16 cellular contexts compared by ENCODE assay signal in genomic region chr16:55418586-55418985, GRCh38.
DNase-seq lines count a peak whose midpoint lies in the region; ATAC-seq and TF ChIP-seq lines count a peak whose summit lies in the region.
"Had no signal": no experiment of that assay in that cellular context is flagged by ENCODE, and none has a peak within 500 bp of the region (broad histone marks: within the 10 kb centered on the region; RNA-seq: fewer than 3 reads in every experiment).

No MANE protein-coding gene starts in this region.

- no peak overlapping the region for H2BK20ac ChIP-seq in IMR-90 (ENCODE audit: low read depth, low read length)

- H3K9me1 ChIP-seq in IMR-90 (ENCODE audit: insufficient read depth, low read length): no peaks in the 10 kb centered on the region

- no peak overlapping the region for H2BK15ac ChIP-seq in IMR-90 (ENCODE audit: low read depth, low read length)

- H3K9me3 ChIP-seq in IMR-90 (ENCODE audit: control insufficient read depth, insufficient read depth, low read length): no peaks in the 10 kb centered on the region
- H3K9me3 ChIP-seq: ascending aorta, mucosa of descending colon, pancreas had no signal

- H4K20me1 ChIP-seq in IMR-90 (ENCODE audit: insufficient read depth, low read length): no peaks in the 10 kb centered on the region

- BruUV-seq in IMR-90 (replicated peaks; lab: Mats Ljungman, UMichigan): no TSS peak

- no peak overlapping the region for H4K8ac ChIP-seq in IMR-90 (ENCODE audit: low read depth in 2 of 2, low read length in 2 of 2)

- in situ Hi-C loops in IMR-90 (cut with MboI; ENCODE audit: low sequenced_read_pairs): no loop called here

- TF ChIP-seq CTCF in IMR-90 (conservative IDR thresholded peaks at IDR 0.05; ENCODE audit: low read depth, low read length) (no peak), cardiac fibroblast (IDR thresholded peaks at IDR 0.05; ENCODE audit: low read depth, low read length) (no peak)

- TF ChIP-seq RAD21 in IMR-90 (IDR thresholded peaks at IDR 0.05; ENCODE audit: low read length): no peak

- H4K91ac ChIP-seq in IMR-90 (ENCODE audit: insufficient read depth, low read depth, low read length): no peak overlapping the region

- H2AK5ac ChIP-seq in IMR-90 (ENCODE audit: low read depth, low read length): no peak overlapping the region

- H3K4me3 ChIP-seq in IMR-90 (ENCODE audit: insufficient read depth, low read depth, low read length) (no peak overlapping the region), cardiac fibroblast (replicated peaks in 1 of 2; ENCODE audit: low read depth in 2 of 2, low read length in 2 of 2) (no peak overlapping the region)
- H3K4me3 ChIP-seq: ascending aorta, dorsolateral prefrontal cortex, mucosa of descending colon, pancreas, smooth muscle cell had no signal

- intact Hi-C loops in IMR-90 (cut with micrococcal nuclease): no loop called here

- H4K5ac ChIP-seq in IMR-90 (ENCODE audit: low read depth, low read length): no peak overlapping the region

- H2AK9ac ChIP-seq in IMR-90 (replicated peaks; ENCODE audit: low read depth, low read length, poor library complexity): no peak overlapping the region

- H3K79me1 ChIP-seq in IMR-90 (ENCODE audit: low read depth in 1 of 2, low read length in 2 of 2): no peaks in the 10 kb centered on the region

- H3K18ac ChIP-seq in IMR-90 (ENCODE audit: low read depth, low read length): no peak overlapping the region

- no peak overlapping the region for H3K4me2 ChIP-seq in IMR-90 (ENCODE audit: low read depth, low read length)
- H3K4me2 ChIP-seq: smooth muscle cell had no signal

- H2BK5ac ChIP-seq in IMR-90 (ENCODE audit: low read depth, low read length, poor library complexity, severe bottlenecking): no peak overlapping the region

- H3K9ac ChIP-seq in IMR-90 (ENCODE audit: low read depth, low read length): no peak overlapping the region

- H3K23ac ChIP-seq in IMR-90 (ENCODE audit: low read depth, low read length): no peak overlapping the region

- POLR2A ChIA-PET in IMR-90 (lab: Charles Lee; ENCODE audit: unreplicated experiment): no interaction called here

- 0% methylated on average over 2 of the region's 2 CpGs; no CpG with 5 or more reads in 1 of the 2 experiments for WGBS in IMR-90 (ENCODE audit: extremely low coverage in 2 of 2, insufficient read length in 1 of 2), 2 experiments

- H3K27me3 ChIP-seq in IMR-90 (ENCODE audit: control insufficient read depth, insufficient read depth, low read length): no peaks in the 10 kb centered on the region
- H3K27me3 ChIP-seq: ascending aorta had no signal

- TF ChIP-seq POLR2A in IMR-90 (IDR thresholded peaks at IDR 0.05; ENCODE audit: low read depth, low read length): no peak

- no peak overlapping the region for H3K56ac ChIP-seq in IMR-90 (ENCODE audit: extremely low read depth, insufficient read depth, low read length)

- ATAC-seq in IMR-90 (ENCODE audit: low read depth): 0 out of 2 replicates have a peak, but pooled peaks have one; percentile 51
- ATAC-seq in left lobe of liver: peak; percentile 31
- ATAC-seq in HG03460 (IDR thresholded peaks at IDR 0.05; ENCODE audit: unreplicated experiment): no peak
- no peak for ATAC-seq in HG03571 (IDR thresholded peaks at IDR 0.05; ENCODE audit: unreplicated experiment)
- ATAC-seq: mucosa of descending colon; pancreas; stimulated activated naive CD8-positive, alpha-beta T cell treated with anti-CD3 and anti-CD28 coated beads, Interleukin-15, Interleukin-2, amounts not matched to agents 100 U/mL and 50 U/mL, for 24 hours had no signal

- no peak overlapping the region for H3K4ac ChIP-seq in IMR-90 (ENCODE audit: low read depth, low read length)

- CTCF ChIA-PET in IMR-90 (lab: Yijun Ruan, JAX): no interaction called here

- H3K4me1 ChIP-seq in IMR-90 (ENCODE audit: control insufficient read depth, insufficient read depth, low read length): no peaks in the 10 kb centered on the region
- H3K4me1 ChIP-seq: ascending aorta, pancreas had no signal

- no peaks in the 10 kb centered on the region for H3K36me3 ChIP-seq in IMR-90 (ENCODE audit: control insufficient read depth, insufficient read depth, low read length)
- H3K36me3 ChIP-seq: ascending aorta, pancreas had no signal

- H2AFZ ChIP-seq in IMR-90 (replicated peaks; ENCODE audit: low read length, poor library complexity): no peak overlapping the region

- no peak overlapping the region for H3K14ac ChIP-seq in IMR-90 (replicated peaks; ENCODE audit: low read depth, low read length)

- H3K27ac ChIP-seq in IMR-90 (ENCODE audit: insufficient read depth, low read length): no peak overlapping the region
- H3K27ac ChIP-seq: ascending aorta, dorsolateral prefrontal cortex, HL-60, pancreas had no signal

- H2BK120ac ChIP-seq in IMR-90 (ENCODE audit: low read depth, low read length): no peak overlapping the region

- DNase-seq in AG20443 (ENCODE audit: low spot score) (peak; percentile 60), IMR-90 (peak; percentile 10), cardiac fibroblast (ENCODE audit: low read depth in 2 of 2) (peak; percentile 3 to 12), left lobe of liver (ENCODE audit: low spot score) (no peak), NCI-H146 treated with DMSO at 0.1 percent for 48 hours (lab: John Stamatoyannopoulos, UW; ENCODE audit: unreplicated experiment) (no peak)
- DNase-seq in activated CD4-positive, alpha-beta T cell treated with anti-CD3 and anti-CD28 coated beads for 1 hour: no peak
- DNase-seq: dorsolateral prefrontal cortex; HCEC 1CT; mucosa of descending colon; pancreas; stimulated activated naive CD8-positive, alpha-beta T cell treated with anti-CD3 and anti-CD28 coated beads, Interleukin-15, Interleukin-2, amounts not matched to agents 100 U/mL and 50 U/mL, for 24 hours had no signal

- dilution Hi-C loops in IMR-90 (cut with HindIII; ENCODE audit: low sequenced_read_pairs, unreplicated experiment): no loop called here

TF ChIP-seq in IMR-90, 13 proteins besides CTCF, POLR2A, EP300 and RAD21:
- no peak for TF ChIP-seq ELK1 (IDR thresholded peaks at IDR 0.05; ENCODE audit: borderline replicate concordance, low read depth, low read length)
- TF ChIP-seq FOS (IDR thresholded peaks at IDR 0.05; ENCODE audit: low read depth, low read length): no peak
- no peak for TF ChIP-seq CEBPB (IDR thresholded peaks at IDR 0.05; ENCODE audit: low read depth, low read length)
- no peak for TF ChIP-seq NFE2L2 (IDR thresholded peaks at IDR 0.05; ENCODE audit: low read depth, low read length)
- TF ChIP-seq SMC3 (IDR thresholded peaks at IDR 0.05; ENCODE audit: low read depth, low read length): no peak

Comparison
In these comparisons a context has a peak if more than half of its experiments do, and no peak if none do; other contexts are left out.
1. DNase-seq: peak in AG20443 (single experiment), IMR-90 (single experiment) and cardiac fibroblast (2 of 2); none in left lobe of liver (single experiment), NCI-H146 treated with DMSO at 0.1 percent for 48 hours (single experiment) and activated CD4-positive, alpha-beta T cell treated with anti-CD3 and anti-CD28 coated beads for 1 hour (single experiment).
2. ATAC-seq: peak in IMR-90 (single experiment) and left lobe of liver (single experiment); none in HG03460 (single experiment) and HG03571 (single experiment).